Comparison of ENCODE assay signal across 15 cellular contexts in genomic region chr21:35328856-35329455, GRCh38.
"Had no signal": no experiment of that assay in that cellular context is flagged by ENCODE, and none has a peak within 500 bp of the region (broad histone marks: within the 10 kb centered on the region; RNA-seq: fewer than 3 reads in every experiment).

No MANE protein-coding gene starts in this region.

- H3K27me3 ChIP-seq: colonic mucosa, ovary, spleen had no signal

- H3K27ac ChIP-seq: colonic mucosa, spleen had no signal

- H3K4me3 Mint-ChIP-seq: activated CD4-positive, alpha-beta T cell treated with anti-CD3 and anti-CD28 coated beads, Interleukin-2, amount 10 ng/mL, durations not matched to agents 24 days and 14 days; activated CD8-positive, alpha-beta T cell treated with anti-CD3 and anti-CD28 coated beads, Interleukin-2, amount 10 ng/mL, durations not matched to agents 7 days and 5 days; activated naive CD8-positive, alpha-beta T cell treated with anti-CD3 and anti-CD28 coated beads, Interleukin-2, amount 10 ng/mL, durations not matched to agents 7 days and 5 days; brain had no signal

- H3K9me3 ChIP-seq: colonic mucosa, ovary, spleen, thoracic aorta had no signal

- H3K36me3 ChIP-seq: colonic mucosa, ovary, spleen, thoracic aorta had no signal

- H3K4me3 ChIP-seq: colonic mucosa, lung, ovary, spleen, thoracic aorta had no signal

- ATAC-seq: activated CD8-positive, alpha-beta T cell treated with anti-CD3 and anti-CD28 coated beads, Interleukin-2, amount 10 ng/mL, durations not matched to agents 7 days and 5 days; left colon; sciatic nerve had no signal

- H3K9me3 Mint-ChIP-seq: naive B cell had no signal

- H3K27ac Mint-ChIP-seq: activated CD4-positive, alpha-beta T cell treated with anti-CD3 and anti-CD28 coated beads, Interleukin-2, amount 10 ng/mL, durations not matched to agents 24 days and 14 days; activated CD8-positive, alpha-beta T cell treated with anti-CD3 and anti-CD28 coated beads, Interleukin-2, amount 10 ng/mL, durations not matched to agents 7 days and 5 days; activated naive CD8-positive, alpha-beta T cell treated with anti-CD3 and anti-CD28 coated beads, Interleukin-2, amount 10 ng/mL, durations not matched to agents 7 days and 5 days; brain had no signal

- H3K4me1 ChIP-seq: colonic mucosa, spleen had no signal

- DNase-seq: activated CD4-positive, alpha-beta T cell treated with anti-CD3 and anti-CD28 coated beads, Interleukin-2, amount 10 ng/mL, durations not matched to agents 24 days and 14 days; activated CD4-positive, CD25-positive, alpha-beta regulatory T cell; activated CD8-positive, alpha-beta memory T cell treated with anti-CD3 and anti-CD28 coated beads, Interleukin-2, amount 50 U/mL, for 4 hours; activated CD8-positive, alpha-beta T cell treated with anti-CD3 and anti-CD28 coated beads, Interleukin-2, amount 10 ng/mL, durations not matched to agents 7 days and 5 days; activated naive CD8-positive, alpha-beta T cell treated with anti-CD3 and anti-CD28 coated beads, Interleukin-2, amount 10 ng/mL, durations not matched to agents 7 days and 5 days; central memory CD4-positive, alpha-beta T cell; colonic mucosa; left colon; naive B cell; ovary; spleen had no signal

- H3K36me3 Mint-ChIP-seq: activated naive CD8-positive, alpha-beta T cell treated with anti-CD3 and anti-CD28 coated beads, Interleukin-2, amount 10 ng/mL, durations not matched to agents 7 days and 5 days; brain; naive B cell had no signal

- H3K4me1 Mint-ChIP-seq: activated naive CD8-positive, alpha-beta T cell treated with anti-CD3 and anti-CD28 coated beads, Interleukin-2, amount 10 ng/mL, durations not matched to agents 7 days and 5 days; naive B cell had no signal
